1 cellular context compared by ENCODE assay signal in genomic region chr17:63983326-63983725, GRCh38.
TF ChIP-seq lines count a peak whose summit lies in the region.

No MANE protein-coding gene starts in this region.

TF ChIP-seq in endothelial cell of umbilical vein, 7 proteins besides CTCF, POLR2A, EP300 and RAD21:
- TF ChIP-seq POLR2AphosphoS5 (IDR thresholded peaks at IDR 0.05; ENCODE audit: insufficient read depth, low read depth, low read length) (no peak), EZH2 (IDR thresholded peaks at IDR 0.05; ENCODE audit: borderline replicate concordance, low read depth, low read length, severe bottlenecking) (no peak), GATA2 (IDR thresholded peaks at IDR 0.05; ENCODE audit: insufficient read depth, insufficient read length, low read depth, low read length) (no peak), FOS (IDR thresholded peaks at IDR 0.05; ENCODE audit: borderline replicate concordance, insufficient read depth, low read length) (no peak), JUN (IDR thresholded peaks at IDR 0.05; ENCODE audit: borderline replicate concordance, insufficient read depth, insufficient read length, low read depth) (no peak), MAX (IDR thresholded peaks at IDR 0.05; ENCODE audit: insufficient read depth, insufficient read length) (no peak), MYC (IDR thresholded peaks at IDR 0.05; ENCODE audit: low read depth, low read length) (no peak)
